In genomic region chr15:99250494-99251435, GRCh38 we compare ENCODE assay signal across 8 cellular contexts. TPM values are rescaled to one million over a fixed set of nuclear protein-coding genes. Genes with fewer than 3 reads are reported as not detected.
A peak's percentile ranks its signal among the peaks of the same experiment; 100 is the strongest.
DNase-seq lines count a peak whose midpoint lies in the region; ATAC-seq and TF ChIP-seq lines count a peak whose summit lies in the region.

No MANE protein-coding gene starts in this region.

- H3K9me3 ChIP-seq in SK-N-MC (ENCODE audit: low read depth, low read length) = no peaks in the 10 kb centered on the region
- no peaks in the 10 kb centered on the region for H3K9me3 ChIP-seq in ovary
- H3K9me3 ChIP-seq in thyroid gland = no peaks in the 10 kb centered on the region

- TF ChIP-seq CTCF in GM10248 (IDR thresholded peaks at IDR 0.05; ENCODE audit: control extremely low read depth, extremely low read depth, low read depth, missing control alignments) = no peak
- TF ChIP-seq CTCF in ovary (IDR thresholded peaks at IDR 0.05) = no peak
- no peak for TF ChIP-seq CTCF in thyroid gland (IDR thresholded peaks at IDR 0.05)

- CTCF ChIA-PET in GM10248 (lab: Yijun Ruan, JAX) = interaction anchor here (1.5 to 2.5 kb wide), 4 partner anchors 22 to 505 kb away, joined by 3 to 12 read pairs (median 8); no protein-coding TSS in a partner anchor

- WGBS in ovary, 3 donors = 1% methylated on average over 45 to 51 of the region's 51 CpGs
- 5% methylated on average over 28 to 43 of the region's 51 CpGs for WGBS in thyroid gland, 2 donors

- H3K4me3 ChIP-seq in SK-N-MC (peak overlapping the region; percentile 89), ovary (peak overlapping the region; percentile 71), thyroid gland (replicated peaks in 1 of 3) (peak overlapping the region; percentile 33 to 79 (median 70))

- TF ChIP-seq EP300 in ovary (IDR thresholded peaks at IDR 0.05) = no peak

- peak overlapping the region; percentile 98 for H3K27ac ChIP-seq in SK-N-MC
- peak overlapping the region; percentile 75 to 81 for H3K27ac ChIP-seq in ovary
- peak overlapping the region; percentile 56 to 96 (median 81) for H3K27ac ChIP-seq in thyroid gland

- DNase-seq in GM10248 (ENCODE audit: extremely low spot score) (peak; percentile 96), NCI-H1048 (lab: John Stamatoyannopoulos, UW) (peak; percentile 95), SK-N-MC (ENCODE audit: low read depth, low spot score) (peak; percentile 97), Right ventricle myocardium inferior (ENCODE audit: missing footprints) (peak; percentile 98), ovary (peak; percentile 99), thyroid gland (peak; percentile 99)

- TF ChIP-seq POLR2A in ovary (IDR thresholded peaks at IDR 0.05) (peak; percentile 98), thyroid gland (IDR thresholded peaks at IDR 0.05) (peak; percentile 69 to 88)

- intact Hi-C loops in Right ventricle myocardium inferior (cut with DNase I) (no loop called here), ovary (cut with DNase I) (no loop called here), thyroid gland (cut with DNase I) (no loop called here)

- POLR2A ChIA-PET in GM10248 (lab: Yijun Ruan, JAX) = interaction anchor here (0.6 to 1.5 kb wide), 2 partner anchors 36 to 482 kb away, joined by 3 to 5 read pairs; partner anchors contain the start of gene LYSMD4

- peaks cover under 1% of the 10 kb centered on the region for H3K36me3 Mint-ChIP-seq in activated naive CD8-positive, alpha-beta T cell

- no peaks in the 10 kb centered on the region for H3K9me3 Mint-ChIP-seq in activated naive CD8-positive, alpha-beta T cell (ENCODE audit: low read depth)

- H3K27ac Mint-ChIP-seq in activated naive CD8-positive, alpha-beta T cell = peak overlapping the region; percentile 87

- peak; percentile 97 for ATAC-seq in HG02588 (IDR thresholded peaks at IDR 0.05; ENCODE audit: unreplicated experiment)
- ATAC-seq in Right ventricle myocardium inferior = peak; percentile 96

- H3K27me3 ChIP-seq in ovary (no peaks in the 10 kb centered on the region), thyroid gland (no peaks in the 10 kb centered on the region)

- H3K36me3 ChIP-seq in SK-N-MC (ENCODE audit: insufficient read depth, low read length) (no peaks in the 10 kb centered on the region), ovary (no peaks in the 10 kb centered on the region), thyroid gland (no peaks in the 10 kb centered on the region)

- no peaks in the 10 kb centered on the region for H3K27me3 Mint-ChIP-seq in activated naive CD8-positive, alpha-beta T cell

- H3K4me3 Mint-ChIP-seq in activated naive CD8-positive, alpha-beta T cell = peak overlapping the region; percentile 93

- H3K4me1 ChIP-seq in ovary (ENCODE audit: insufficient read depth) = peaks cover 5% of the 10 kb centered on the region
- peaks cover 12 to 26% of the 10 kb centered on the region in 2 donors for H3K4me1 ChIP-seq in thyroid gland

- H3K4me1 Mint-ChIP-seq in activated naive CD8-positive, alpha-beta T cell (ENCODE audit: low read depth) = peaks cover 29% of the 10 kb centered on the region

- H3K9ac ChIP-seq in SK-N-MC (ENCODE audit: insufficient read length) = peak overlapping the region; percentile 92

RNA-seq across cellular contexts. Expression of gene LRRC28, which starts 0.5 kb away (rescaled TPM):
- total RNA-seq in Right ventricle myocardium inferior (18.7 TPM), ovary (10 to 100 TPM; 16.6 to 39.7 (median 19.6) TPM), thyroid gland (10 to 100 TPM; 36.1 to 51.6 (median 44.8) TPM)
- 10 to 100 TPM; 11.3 to 33.8 TPM for polyA plus RNA-seq in ovary

RNA-seq across cellular contexts. Expression of gene TTC23, which starts 1.4 kb away (rescaled TPM):
- total RNA-seq in Right ventricle myocardium inferior = 13.0 TPM
- total RNA-seq in ovary = 10 to 100 TPM; 15.9 to 31.0 (median 25.8) TPM
- 10 to 100 TPM; 17.2 to 35.8 TPM for polyA plus RNA-seq in ovary
- 10 to 100 TPM; 19.9 to 45.3 (median 34.0) TPM for total RNA-seq in thyroid gland

Comparison
In these comparisons a context has a peak if more than half of its experiments do, and no peak if none do; other contexts are left out.
1. Peak in every context shown above with its lines: DNase-seq, ATAC-seq, H3K4me3 ChIP-seq and H3K27ac ChIP-seq.